Comparison of ENCODE assay signal across 13 cellular contexts in the genomic region with DNA sequence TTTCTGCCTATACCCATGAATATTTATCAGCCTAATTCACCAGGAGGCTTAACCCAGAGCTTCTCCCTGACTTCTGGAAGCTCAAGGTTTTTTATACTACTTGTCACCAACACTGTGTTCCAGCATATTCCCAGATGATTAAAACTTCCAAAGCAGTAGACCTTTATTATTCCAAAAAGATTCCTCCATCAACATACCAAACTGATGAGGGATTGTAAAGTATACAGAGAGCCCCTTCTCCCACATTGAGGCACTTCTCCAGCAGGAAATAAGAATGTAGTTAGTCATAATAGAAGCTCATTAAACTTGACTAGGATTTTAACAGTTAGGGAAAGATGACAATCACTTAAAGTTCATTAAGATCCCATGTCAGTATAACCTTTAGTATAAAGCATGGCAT. TPM values are rescaled to one million over a fixed set of nuclear protein-coding genes. Genes with fewer than 3 reads are reported as not detected.
A peak's percentile ranks its signal among the peaks of the same experiment; 100 is the strongest.
DNase-seq lines count a peak whose midpoint lies in the region; ATAC-seq and TF ChIP-seq lines count a peak whose summit lies in the region.
"Had no signal": no experiment of that assay in that cellular context is flagged by ENCODE, and none has a peak within 500 bp of the region (broad histone marks: within the 10 kb centered on the region; RNA-seq: fewer than 3 reads in every experiment).

No MANE protein-coding gene starts in this region.

- H3K4me3 ChIP-seq in mesodermal cell (ENCODE audit: extremely low read depth, insufficient read depth, low read length, poor library complexity, severe bottlenecking): no peak overlapping the region
- no peak overlapping the region for H3K4me3 ChIP-seq in heart right ventricle
- H3K4me3 ChIP-seq: adrenal gland; BLaER1 treated with 17β-estradiol and CSF1 and Interleukin-3, amounts not matched to agents 10 nM and 100 nM had no signal

- no peak for TF ChIP-seq CTCF in heart right ventricle (IDR thresholded peaks at IDR 0.05)

- DNase-seq in AG08395 (ENCODE audit: low spot score) (peak; percentile 67), M059J (ENCODE audit: low read depth) (peak; percentile 79), dermis blood vessel endothelial cell (peak; percentile 68), heart right ventricle (no peak), NCI-H1436 treated with DMSO at 0.1 percent for 48 hours (lab: John Stamatoyannopoulos, UW) (no peak), ecto neural progenitor cell (ENCODE audit: low spot score) (no peak)

- H3K9me3 ChIP-seq in mesodermal cell (ENCODE audit: control insufficient read depth, low read length): peaks cover 5% of the 10 kb centered on the region
- H3K9me3 ChIP-seq in heart right ventricle: peaks cover 0 to 8% (median 0%) of the 10 kb centered on the region in 11 donors
- H3K9me3 ChIP-seq: adrenal gland had no signal

- intact Hi-C loops in heart right ventricle (cut with DNase I): loop anchor here in 7 of 10 donors (2.0 to 5.0 kb wide), 4 partner anchors 144 to 766 kb away; no protein-coding TSS in a partner anchor

- H3K36me3 ChIP-seq in mesodermal cell (ENCODE audit: control insufficient read depth, insufficient read depth, low read length) (no peaks in the 10 kb centered on the region), heart right ventricle (no peaks in the 10 kb centered on the region)
- H3K36me3 ChIP-seq: adrenal gland; BLaER1 treated with 17β-estradiol and CSF1 and Interleukin-3, amounts not matched to agents 10 nM and 100 nM had no signal

- H3K27ac ChIP-seq in mesodermal cell (ENCODE audit: low read depth, low read length, severe bottlenecking) (peak overlapping the region; percentile 98), heart right ventricle (no peak overlapping the region)
- H3K27ac ChIP-seq: adrenal gland; BLaER1 treated with 17β-estradiol and CSF1 and Interleukin-3, amounts not matched to agents 10 nM and 100 nM; HL-60 had no signal

- no peak for ATAC-seq in GM19351 (IDR thresholded peaks at IDR 0.05; ENCODE audit: unreplicated experiment)
- no peak for ATAC-seq in heart right ventricle

- H3K4me1 ChIP-seq in mesodermal cell (ENCODE audit: control insufficient read depth, insufficient read depth, low read length, poor library complexity, severe bottlenecking) (peaks cover 19% of the 10 kb centered on the region), heart right ventricle (peaks cover 0 to 5% (median 0%) of the 10 kb centered on the region in 9 donors)
- H3K4me1 ChIP-seq: BLaER1 treated with 17β-estradiol and CSF1 and Interleukin-3, amounts not matched to agents 10 nM and 100 nM had no signal

- no peaks in the 10 kb centered on the region for H3K27me3 ChIP-seq in heart right ventricle
- H3K27me3 ChIP-seq: adrenal gland; BLaER1 treated with 17β-estradiol and CSF1 and Interleukin-3, amounts not matched to agents 10 nM and 100 nM had no signal

RNA-seq across cellular contexts. Expression of a gene that starts 51.4 kb away (rescaled TPM):
- 0.81 and 0.86 TPM in 2 replicates for total RNA-seq in M059J (2014; rRNA removed; shearing (Covaris generic))
- 0.34 and 1.1 TPM in 2 replicates for total RNA-seq in dermis blood vessel endothelial cell
- polyA plus RNA-seq in mesodermal cell (2013, experiment 1 of 2): 4.6 TPM
- 6.3 TPM for polyA plus RNA-seq in mesodermal cell (2013, experiment 2 of 2)
- 1 to 10 TPM in 6 of 10 donors, under 1 TPM in 4; 0.40 to 1.8 (median 1.2) TPM for total RNA-seq in heart right ventricle
- polyA plus RNA-seq in heart right ventricle: 1 to 10 TPM in 1 of 2 donors, under 1 TPM in 1; 0.25 to 2.5 TPM

RNA-seq across cellular contexts. Expression of a gene that starts 53.0 kb away (rescaled TPM):
- total RNA-seq in M059J (2014; rRNA removed; shearing (Covaris generic)): not detected in 2 replicates
- total RNA-seq in dermis blood vessel endothelial cell: 0.09 TPM in 1 of 2 replicates, not detected in the other
- polyA plus RNA-seq in mesodermal cell (2013, experiment 1 of 2): not detected
- not detected for polyA plus RNA-seq in mesodermal cell (2013, experiment 2 of 2)
- total RNA-seq in heart right ventricle: 1 to 10 TPM in 1 of 10 donors, under 1 TPM in 9; 0.17 to 1.3 (median 0.54) TPM
- under 1 TPM; 0.09 to 0.95 TPM for polyA plus RNA-seq in heart right ventricle
- total RNA-seq: NCI-H460, WTC11 had no signal

Comparison
In these comparisons a context has a peak if more than half of its experiments do, and no peak if none do; other contexts are left out.
1. DNase-seq: peak in AG08395 (single experiment), M059J (single experiment) and dermis blood vessel endothelial cell (single experiment); none in heart right ventricle (0 of 2), NCI-H1436 treated with DMSO at 0.1 percent for 48 hours (single experiment) and ecto neural progenitor cell (single experiment).